1 cellular context compared by ENCODE assay signal in the genomic region with DNA sequence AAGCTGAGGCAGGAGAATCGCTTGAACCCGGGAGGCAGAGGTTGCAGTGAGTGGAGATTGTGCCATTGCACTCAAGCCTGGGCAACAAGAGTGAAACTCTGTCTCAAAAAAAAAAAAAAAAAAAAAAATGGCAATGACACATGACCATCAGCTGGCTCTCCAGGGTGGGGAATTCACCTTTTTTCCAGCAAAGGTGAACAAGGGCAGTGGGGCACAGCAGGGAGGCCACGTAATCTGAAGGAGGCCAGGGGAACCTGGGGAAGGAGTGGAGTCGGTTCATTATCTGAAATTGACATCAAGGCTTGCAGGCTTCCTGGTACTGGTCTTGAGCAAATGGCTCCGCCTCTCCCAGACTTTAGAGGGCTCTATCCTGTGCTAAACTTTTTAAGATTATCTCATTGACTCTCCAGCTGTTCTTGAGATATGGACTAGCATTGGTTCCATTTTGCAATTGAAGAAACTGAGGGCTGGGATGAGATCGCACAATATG.
TF ChIP-seq lines count a peak whose summit lies in the region.

No MANE protein-coding gene starts in this region.

TF ChIP-seq in HEK293T, 16 proteins besides CTCF, POLR2A, EP300 and RAD21:
- TF ChIP-seq ZNF384 (IDR thresholded peaks at IDR 0.05) (peak; percentile 54; the same call in 1 of the 2 replicates), SP1 (IDR thresholded peaks at IDR 0.05) (no peak), HDGF (IDR thresholded peaks at IDR 0.05; ENCODE audit: borderline replicate concordance) (no peak)
TF ChIP-seq in HEK293T: peak in this region for 1.
